In genomic region chr3:157493627-157494550, GRCh38 we compare ENCODE assay signal across 1 cellular context.
TF ChIP-seq lines count a peak whose summit lies in the region.

No MANE protein-coding gene starts in this region.

TF ChIP-seq in GM23338, 12 proteins besides CTCF, POLR2A, EP300 and RAD21 (continued from another document):
- TF ChIP-seq ZNF462 (CRISPR knock-in tag; IDR thresholded peaks at IDR 0.05): no peak
